ENCODE assay signal across 1 cellular context in genomic region chr3:146160964-146161724, GRCh38.
TF ChIP-seq lines count a peak whose summit lies in the region.

Gene PLOD2 (minus strand): TSS chr3:146161184. CDS start chr3:146160989, 195 bp downstream.

TF ChIP-seq in HepG2, 621 proteins besides CTCF, POLR2A, EP300 and RAD21 (continued from another document and continues in another):
- TF ChIP-seq IRF1 (CRISPR knock-in tag; IDR thresholded peaks at IDR 0.05; ENCODE audit: low read depth) (no peak), CHD2 (IDR thresholded peaks at IDR 0.05; ENCODE audit: low read depth, low read length) (peak; percentile 97), NCOA5 (CRISPR knock-in tag; IDR thresholded peaks at IDR 0.05) (no peak), YY1 (IDR thresholded peaks at IDR 0.05; ENCODE audit: insufficient read depth, insufficient replicate concordance, low read depth, low read length) (peak; percentile 78), ZBTB43 (CRISPR knock-in tag; conservative IDR thresholded peaks at IDR 0.05) (peak; percentile 48), TGIF2 (CRISPR knock-in tag; IDR thresholded peaks at IDR 0.05) (peak; percentile 24; the same call in 1 of the 2 replicates), PITX1 (CRISPR knock-in tag; IDR thresholded peaks at IDR 0.05) (0 out of 2 replicates have a peak, but pooled peaks have one; percentile 43), ZNF281 (CRISPR knock-in tag; IDR thresholded peaks at IDR 0.05; ENCODE audit: borderline replicate concordance) (peak; percentile 16; the same call in 1 of the 2 replicates), RBM22 (optimal IDR thresholded peaks at IDR 0.05; ENCODE audit: low read length) (peak; percentile 25), NFATC3 (CRISPR knock-in tag; IDR thresholded peaks at IDR 0.05) (no peak), ZNF574 (CRISPR knock-in tag; IDR thresholded peaks at IDR 0.05) (peak; percentile 82), ZNF503 (CRISPR knock-in tag; IDR thresholded peaks at IDR 0.05) (peak; percentile 93), SNAPC2 (CRISPR knock-in tag; IDR thresholded peaks at IDR 0.05) (peak; percentile 54; the same call in 1 of the 2 replicates), ZNF230 (CRISPR knock-in tag; IDR thresholded peaks at IDR 0.05) (no peak), KDM4B (CRISPR knock-in tag; IDR thresholded peaks at IDR 0.05) (no peak), ZBTB37 (CRISPR knock-in tag; IDR thresholded peaks at IDR 0.05) (no peak), MXD3 (CRISPR knock-in tag; IDR thresholded peaks at IDR 0.05) (no peak), ZNF670 (CRISPR knock-in tag; IDR thresholded peaks at IDR 0.05; ENCODE audit: borderline replicate concordance) (no peak; the same call in 1 of the 2 replicates), RELA (CRISPR knock-in tag; IDR thresholded peaks at IDR 0.05) (peak; percentile 75; the same call in 1 of the 2 replicates), BRCA1 (CRISPR knock-in tag; IDR thresholded peaks at IDR 0.05) (0 out of 2 replicates have a peak, but pooled peaks have one; percentile 28), TBL1XR1 (IDR thresholded peaks at IDR 0.05; ENCODE audit: borderline replicate concordance, low read length, partially characterized antibody) (peak; percentile 80), ZNF780A (CRISPR knock-in tag; IDR thresholded peaks at IDR 0.05) (peak; percentile 37; the same call in 1 of the 2 replicates), KDM6A (CRISPR knock-in tag; IDR thresholded peaks at IDR 0.05; ENCODE audit: low read depth) (peak; percentile 52), IKZF4 (CRISPR knock-in tag; IDR thresholded peaks at IDR 0.05; ENCODE audit: borderline replicate concordance, low read depth, not compliant biosample characterization) (peak; percentile 24), ZNF792 (CRISPR knock-in tag; IDR thresholded peaks at IDR 0.05) (peak; percentile 89; the same call in 1 of the 2 replicates), ELF1 (CRISPR knock-in tag; IDR thresholded peaks at IDR 0.05) (peak; percentile 58; the same call in 1 of the 2 replicates), ZFP36L1 (CRISPR knock-in tag; IDR thresholded peaks at IDR 0.05) (0 out of 2 replicates have a peak, but pooled peaks have one; percentile 60), ZNF446 (CRISPR knock-in tag; IDR thresholded peaks at IDR 0.05) (peak; percentile 42; the same call in 1 of the 2 replicates), ZNF451 (CRISPR knock-in tag; IDR thresholded peaks at IDR 0.05) (peak; percentile 89), NCOR1 (IDR thresholded peaks at IDR 0.05; ENCODE audit: borderline replicate concordance, low read length) (peak; percentile 37; the same call in 1 of the 2 replicates), ZNF17 (CRISPR knock-in tag; IDR thresholded peaks at IDR 0.05) (no peak), MAF1 (CRISPR knock-in tag; IDR thresholded peaks at IDR 0.05; ENCODE audit: borderline replicate concordance) (peak; percentile 52; the same call in 1 of the 2 replicates), THAP9 (CRISPR knock-in tag; IDR thresholded peaks at IDR 0.05; ENCODE audit: borderline replicate concordance) (no peak), ZSCAN5A (CRISPR knock-in tag; IDR thresholded peaks at IDR 0.05; ENCODE audit: borderline replicate concordance) (peak; percentile 95; the same call in 1 of the 2 replicates), DR1 (CRISPR knock-in tag; IDR thresholded peaks at IDR 0.05) (peak; percentile 97), STAT5B (CRISPR knock-in tag; IDR thresholded peaks at IDR 0.05) (no peak), CSRNP1 (CRISPR knock-in tag; IDR thresholded peaks at IDR 0.05) (peak; percentile 95), KLF15 (CRISPR knock-in tag; IDR thresholded peaks at IDR 0.05; ENCODE audit: borderline replicate concordance) (no peak), ZNF839 (CRISPR knock-in tag; IDR thresholded peaks at IDR 0.05; ENCODE audit: borderline replicate concordance) (no peak)
